ENCODE assay signal across 1 cellular context in genomic region chr2:181742908-181743722, GRCh38.
TF ChIP-seq lines count a peak whose summit lies in the region.

No MANE protein-coding gene starts in this region.

TF ChIP-seq in HepG2, 621 proteins besides CTCF, POLR2A, EP300 and RAD21 (continued from another document):
- TF ChIP-seq STAT6 (CRISPR knock-in tag; IDR thresholded peaks at IDR 0.05; ENCODE audit: borderline replicate concordance) (0 out of 2 replicates have a peak, but pooled peaks have one; percentile 8), RNF219 (CRISPR knock-in tag; IDR thresholded peaks at IDR 0.05) (0 out of 2 replicates have a peak, but pooled peaks have one; percentile 32), ZBTB21 (CRISPR knock-in tag; IDR thresholded peaks at IDR 0.05) (no peak), CHD4 (IDR thresholded peaks at IDR 0.05; ENCODE audit: borderline replicate concordance, low read length) (no peak), PRPF4 (IDR thresholded peaks at IDR 0.05; ENCODE audit: low read depth, low read length, poor library complexity, severe bottlenecking) (no peak), HMGXB4 (CRISPR knock-in tag; IDR thresholded peaks at IDR 0.05; ENCODE audit: borderline replicate concordance in 1 of 2, low read depth in 1 of 2) (0 out of 4 replicates have a peak, but pooled peaks of 1 of the 2 experiments have one; percentile 27), ZHX1 (CRISPR knock-in tag; IDR thresholded peaks at IDR 0.05; ENCODE audit: low read depth) (no peak), ETV6 (CRISPR knock-in tag; conservative IDR thresholded peaks at IDR 0.05) (no peak), ZNF558 (CRISPR knock-in tag; IDR thresholded peaks at IDR 0.05; ENCODE audit: borderline replicate concordance) (no peak), IRF2 (CRISPR knock-in tag; IDR thresholded peaks at IDR 0.05) (no peak), GABPA (IDR thresholded peaks at IDR 0.05; ENCODE audit: low read depth, low read length) (no peak), GABPA (CRISPR knock-in tag; IDR thresholded peaks at IDR 0.05; ENCODE audit: low read depth) (0 out of 2 replicates have a peak, but pooled peaks have one; percentile 10), STAG1 (CRISPR knock-in tag; IDR thresholded peaks at IDR 0.05) (peak; percentile 96), ZNF652 (CRISPR knock-in tag; IDR thresholded peaks at IDR 0.05; ENCODE audit: borderline replicate concordance, low read depth) (no peak), RARG (CRISPR knock-in tag; IDR thresholded peaks at IDR 0.05; ENCODE audit: low read depth) (0 out of 2 replicates have a peak, but pooled peaks have one; percentile 47), FOXO1 (CRISPR knock-in tag; IDR thresholded peaks at IDR 0.05) (no peak), TRIM22 (IDR thresholded peaks at IDR 0.05) (no peak)
